1 cellular context compared by ENCODE assay signal in the genomic region with DNA sequence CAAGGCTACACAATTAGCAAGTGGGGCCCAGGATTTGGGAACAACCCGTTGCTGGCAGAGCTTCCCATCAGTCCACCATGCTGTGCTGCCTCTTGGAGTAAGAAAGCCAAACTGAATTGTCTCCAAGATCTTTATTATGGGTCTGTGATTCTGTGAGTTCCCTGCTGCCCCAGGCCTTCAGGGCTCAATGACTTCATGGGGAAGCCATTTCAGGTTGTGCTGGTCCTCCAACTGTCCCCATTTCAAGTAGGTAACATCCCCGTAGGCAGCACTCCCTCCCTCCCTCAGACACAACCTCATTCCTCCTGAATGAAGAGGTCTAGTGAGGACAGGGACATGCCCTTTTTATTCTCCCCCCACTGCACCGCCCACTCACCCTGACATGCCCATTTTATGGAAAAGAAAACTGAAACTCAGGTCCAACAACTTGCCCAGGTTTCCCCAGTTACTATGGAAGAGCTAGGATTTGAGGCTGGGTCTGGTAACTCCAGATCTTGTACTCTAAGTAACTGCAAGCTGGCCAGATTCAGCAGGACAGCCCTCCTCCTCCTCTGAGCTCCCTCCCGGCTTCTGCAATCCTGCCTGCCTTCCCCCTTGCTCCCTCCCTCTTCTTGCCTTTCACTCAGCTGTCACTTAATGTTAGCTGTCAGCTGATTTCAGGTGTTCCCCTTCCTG.
TF ChIP-seq lines count a peak whose summit lies in the region.

No MANE protein-coding gene starts in this region.

TF ChIP-seq in K562, 482 proteins besides CTCF, POLR2A, EP300 and RAD21 (continued from another document):
- TF ChIP-seq CEBPG (CRISPR knock-in tag; IDR thresholded peaks at IDR 0.05) (no peak), CEBPG (tag; conservative IDR thresholded peaks at IDR 0.05 in 1 of 2, IDR thresholded peaks at IDR 0.05 in 1 of 2) (no peak), ZFP30 (CRISPR knock-in tag; IDR thresholded peaks at IDR 0.05; ENCODE audit: borderline replicate concordance) (no peak), NR1H2 (CRISPR knock-in tag; IDR thresholded peaks at IDR 0.05) (no peak), PPARD (CRISPR knock-in tag; IDR thresholded peaks at IDR 0.05) (no peak), PRMT5 (CRISPR knock-in tag; IDR thresholded peaks at IDR 0.05) (no peak), TRIM28 (IDR thresholded peaks at IDR 0.05) (no peak), ZNF699 (CRISPR knock-in tag; IDR thresholded peaks at IDR 0.05; ENCODE audit: insufficient replicate concordance) (no peak), RCOR1 (IDR thresholded peaks at IDR 0.05; ENCODE audit: borderline replicate concordance in 1 of 2, low read depth in 2 of 2, low read length in 2 of 2) (0 out of 4 replicates have a peak, but pooled peaks of 1 of the 2 experiments have one; percentile 7), KDM1A (IDR thresholded peaks at IDR 0.05) (peak; percentile 57 to 63; a peak in 2 of 4 replicates), SOX6 (IDR thresholded peaks at IDR 0.05) (no peak), ELF2 (CRISPR knock-in tag; IDR thresholded peaks at IDR 0.05) (no peak), POLR2AphosphoS5 (IDR thresholded peaks at IDR 0.05; ENCODE audit: control insufficient read depth, insufficient read depth, low read depth, low read length) (no peak), EGR1 (conservative IDR thresholded peaks at IDR 0.05) (peak; percentile 80), SRSF7 (optimal IDR thresholded peaks at IDR 0.05; ENCODE audit: low read depth, low read length) (no peak), NELFE (IDR thresholded peaks at IDR 0.05; ENCODE audit: insufficient read depth, insufficient read length) (no peak), SMARCC2 (IDR thresholded peaks at IDR 0.05; ENCODE audit: low read depth) (no peak), KAT2B (IDR thresholded peaks at IDR 0.05; ENCODE audit: low read depth, low read length) (no peak)
- TF ChIP-seq, protein P1, sequence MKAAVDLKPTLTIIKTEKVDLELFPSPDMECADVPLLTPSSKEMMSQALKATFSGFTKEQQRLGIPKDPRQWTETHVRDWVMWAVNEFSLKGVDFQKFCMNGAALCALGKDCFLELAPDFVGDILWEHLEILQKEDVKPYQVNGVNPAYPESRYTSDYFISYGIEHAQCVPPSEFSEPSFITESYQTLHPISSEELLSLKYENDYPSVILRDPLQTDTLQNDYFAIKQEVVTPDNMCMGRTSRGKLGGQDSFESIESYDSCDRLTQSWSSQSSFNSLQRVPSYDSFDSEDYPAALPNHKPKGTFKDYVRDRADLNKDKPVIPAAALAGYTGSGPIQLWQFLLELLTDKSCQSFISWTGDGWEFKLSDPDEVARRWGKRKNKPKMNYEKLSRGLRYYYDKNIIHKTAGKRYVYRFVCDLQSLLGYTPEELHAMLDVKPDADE (conservative IDR thresholded peaks at IDR 0.05; ENCODE audit: control insufficient read depth, low read depth, low read length), result no peak
- TF ChIP-seq, protein P2, sequence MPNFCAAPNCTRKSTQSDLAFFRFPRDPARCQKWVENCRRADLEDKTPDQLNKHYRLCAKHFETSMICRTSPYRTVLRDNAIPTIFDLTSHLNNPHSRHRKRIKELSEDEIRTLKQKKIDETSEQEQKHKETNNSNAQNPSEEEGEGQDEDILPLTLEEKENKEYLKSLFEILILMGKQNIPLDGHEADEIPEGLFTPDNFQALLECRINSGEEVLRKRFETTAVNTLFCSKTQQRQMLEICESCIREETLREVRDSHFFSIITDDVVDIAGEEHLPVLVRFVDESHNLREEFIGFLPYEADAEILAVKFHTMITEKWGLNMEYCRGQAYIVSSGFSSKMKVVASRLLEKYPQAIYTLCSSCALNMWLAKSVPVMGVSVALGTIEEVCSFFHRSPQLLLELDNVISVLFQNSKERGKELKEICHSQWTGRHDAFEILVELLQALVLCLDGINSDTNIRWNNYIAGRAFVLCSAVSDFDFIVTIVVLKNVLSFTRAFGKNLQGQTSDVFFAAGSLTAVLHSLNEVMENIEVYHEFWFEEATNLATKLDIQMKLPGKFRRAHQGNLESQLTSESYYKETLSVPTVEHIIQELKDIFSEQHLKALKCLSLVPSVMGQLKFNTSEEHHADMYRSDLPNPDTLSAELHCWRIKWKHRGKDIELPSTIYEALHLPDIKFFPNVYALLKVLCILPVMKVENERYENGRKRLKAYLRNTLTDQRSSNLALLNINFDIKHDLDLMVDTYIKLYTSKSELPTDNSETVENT (CRISPR knock-in tag; IDR thresholded peaks at IDR 0.05), result no peak
- TF ChIP-seq, protein P3, sequence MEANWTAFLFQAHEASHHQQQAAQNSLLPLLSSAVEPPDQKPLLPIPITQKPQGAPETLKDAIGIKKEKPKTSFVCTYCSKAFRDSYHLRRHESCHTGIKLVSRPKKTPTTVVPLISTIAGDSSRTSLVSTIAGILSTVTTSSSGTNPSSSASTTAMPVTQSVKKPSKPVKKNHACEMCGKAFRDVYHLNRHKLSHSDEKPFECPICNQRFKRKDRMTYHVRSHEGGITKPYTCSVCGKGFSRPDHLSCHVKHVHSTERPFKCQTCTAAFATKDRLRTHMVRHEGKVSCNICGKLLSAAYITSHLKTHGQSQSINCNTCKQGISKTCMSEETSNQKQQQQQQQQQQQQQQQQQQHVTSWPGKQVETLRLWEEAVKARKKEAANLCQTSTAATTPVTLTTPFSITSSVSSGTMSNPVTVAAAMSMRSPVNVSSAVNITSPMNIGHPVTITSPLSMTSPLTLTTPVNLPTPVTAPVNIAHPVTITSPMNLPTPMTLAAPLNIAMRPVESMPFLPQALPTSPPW (CRISPR knock-in tag; IDR thresholded peaks at IDR 0.05), result peak; percentile 34; the same call in 1 of the 2 replicates
- TF ChIP-seq, protein P4, sequence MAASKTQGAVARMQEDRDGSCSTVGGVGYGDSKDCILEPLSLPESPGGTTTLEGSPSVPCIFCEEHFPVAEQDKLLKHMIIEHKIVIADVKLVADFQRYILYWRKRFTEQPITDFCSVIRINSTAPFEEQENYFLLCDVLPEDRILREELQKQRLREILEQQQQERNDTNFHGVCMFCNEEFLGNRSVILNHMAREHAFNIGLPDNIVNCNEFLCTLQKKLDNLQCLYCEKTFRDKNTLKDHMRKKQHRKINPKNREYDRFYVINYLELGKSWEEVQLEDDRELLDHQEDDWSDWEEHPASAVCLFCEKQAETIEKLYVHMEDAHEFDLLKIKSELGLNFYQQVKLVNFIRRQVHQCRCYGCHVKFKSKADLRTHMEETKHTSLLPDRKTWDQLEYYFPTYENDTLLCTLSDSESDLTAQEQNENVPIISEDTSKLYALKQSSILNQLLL (CRISPR knock-in tag; IDR thresholded peaks at IDR 0.05; ENCODE audit: borderline replicate concordance), result no peak
